1 cellular context compared by ENCODE assay signal in genomic region chr22:38863531-38864131, GRCh38.
TF ChIP-seq lines count a peak whose summit lies in the region.

No MANE protein-coding gene starts in this region.

TF ChIP-seq in K562, 482 proteins besides CTCF, POLR2A, EP300 and RAD21:
- TF ChIP-seq, protein P1, sequence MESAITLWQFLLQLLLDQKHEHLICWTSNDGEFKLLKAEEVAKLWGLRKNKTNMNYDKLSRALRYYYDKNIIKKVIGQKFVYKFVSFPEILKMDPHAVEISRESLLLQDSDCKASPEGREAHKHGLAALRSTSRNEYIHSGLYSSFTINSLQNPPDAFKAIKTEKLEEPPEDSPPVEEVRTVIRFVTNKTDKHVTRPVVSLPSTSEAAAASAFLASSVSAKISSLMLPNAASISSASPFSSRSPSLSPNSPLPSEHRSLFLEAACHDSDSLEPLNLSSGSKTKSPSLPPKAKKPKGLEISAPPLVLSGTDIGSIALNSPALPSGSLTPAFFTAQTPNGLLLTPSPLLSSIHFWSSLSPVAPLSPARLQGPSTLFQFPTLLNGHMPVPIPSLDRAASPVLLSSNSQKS (CRISPR knock-in tag; IDR thresholded peaks at IDR 0.05) = no peak
- TF ChIP-seq RBFOX2 (IDR thresholded peaks at IDR 0.05; ENCODE audit: low read depth, low read length) (peak; percentile 31; the same call in 1 of the 2 replicates), POLR2G (IDR thresholded peaks at IDR 0.05; ENCODE audit: low read depth, low read length) (peak; percentile 56)
TF ChIP-seq in K562: peak in this region for 2.
